In the genomic region with DNA sequence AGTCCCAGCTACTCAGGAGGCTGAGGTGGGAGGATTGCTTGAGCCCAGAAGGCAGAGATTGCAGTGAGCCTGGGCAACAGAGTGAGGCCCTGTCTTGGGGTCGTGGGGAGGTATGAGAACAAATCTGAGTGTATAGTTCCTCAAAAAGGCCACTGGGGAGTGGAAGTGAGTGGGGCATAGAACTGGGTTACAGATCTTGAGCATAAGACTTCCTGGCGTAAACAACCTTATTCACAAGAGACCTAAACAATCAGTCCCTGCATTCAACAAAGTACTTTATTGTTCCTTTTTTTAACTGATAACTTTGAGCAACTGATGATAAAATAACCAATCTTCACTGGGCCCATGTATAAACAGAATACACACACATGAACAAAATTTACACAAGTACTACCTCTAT, we compare ENCODE assay signal across 24 cellular contexts.
DNase-seq lines count a peak whose midpoint lies in the region; ATAC-seq and TF ChIP-seq lines count a peak whose summit lies in the region.
"Had no signal": no experiment of that assay in that cellular context is flagged by ENCODE, and none has a peak within 500 bp of the region (broad histone marks: within the 10 kb centered on the region; RNA-seq: fewer than 3 reads in every experiment).

No MANE protein-coding gene starts in this region.

- CTCF ChIA-PET in OCI-LY7 (lab: Charles Lee; ENCODE audit: unreplicated experiment) = no interaction called here
- CTCF ChIA-PET in Caco-2 (lab: Charles Lee) = no interaction called here

- H3K9me3 Mint-ChIP-seq in Caco-2 (ENCODE audit: unreplicated experiment) = no peaks in the 10 kb centered on the region
- H3K9me3 Mint-ChIP-seq: natural killer cell treated with Interleukin-12 subunit alpha and Interleukin-12 subunit beta and Interleukin-15 and Interleukin-18, amount 100 ng/mL, for 72 hours had no signal

- no peak for ATAC-seq in left ventricle myocardium superior
- ATAC-seq: heart right ventricle; left lobe of liver; natural killer cell treated with Interleukin-12 subunit alpha and Interleukin-12 subunit beta and Interleukin-15 and Interleukin-18, amount 100 ng/mL, for 72 hours had no signal

- 88% methylated on average over 2 of the region's 2 CpGs for WGBS in suprapubic skin

- H3K27me3 ChIP-seq in suprapubic skin (no peaks in the 10 kb centered on the region), Caco-2 (replicated peaks; ENCODE audit: control insufficient read depth, insufficient read depth, low read length) (no peaks in the 10 kb centered on the region)
- H3K27me3 ChIP-seq: cardiac muscle cell, heart right ventricle, MG63, ovary, right atrium auricular region, uterus had no signal

- no peak overlapping the region for H3K4me3 ChIP-seq in OCI-LY7 (ENCODE audit: low read depth, low read length, poor library complexity, severe bottlenecking)
- no peak overlapping the region for H3K4me3 ChIP-seq in suprapubic skin
- no peak overlapping the region for H3K4me3 ChIP-seq in Caco-2 (ENCODE audit: low read depth, low read length)
- H3K4me3 ChIP-seq: cardiac muscle cell, heart right ventricle, MG63, ovary, right atrium auricular region, uterus had no signal

- H3K4me1 Mint-ChIP-seq in Caco-2 (ENCODE audit: low read depth, unreplicated experiment) = no peaks in the 10 kb centered on the region

- H2AFZ ChIP-seq in OCI-LY7 (ENCODE audit: low read length) = no peak overlapping the region

- H3K36me3 Mint-ChIP-seq in Caco-2 (ENCODE audit: insufficient read depth, unreplicated experiment) = peaks cover 6% of the 10 kb centered on the region
- H3K36me3 Mint-ChIP-seq: natural killer cell treated with Interleukin-12 subunit alpha and Interleukin-12 subunit beta and Interleukin-15 and Interleukin-18, amount 100 ng/mL, for 72 hours had no signal

- no peak for TF ChIP-seq EP300 in suprapubic skin (IDR thresholded peaks at IDR 0.05)

- H3K36me3 ChIP-seq in OCI-LY7 (ENCODE audit: insufficient read depth, low read length) = no peaks in the 10 kb centered on the region
- H3K36me3 ChIP-seq in suprapubic skin = no peaks in the 10 kb centered on the region
- no peaks in the 10 kb centered on the region for H3K36me3 ChIP-seq in Caco-2 (ENCODE audit: control insufficient read depth, insufficient read depth, low read length)
- H3K36me3 ChIP-seq: cardiac muscle cell, heart right ventricle, MG63, ovary, right atrium auricular region, uterus had no signal

- H3K4me1 ChIP-seq in OCI-LY7 (ENCODE audit: insufficient read depth, low read length, poor library complexity, severe bottlenecking) (peaks cover 21% of the 10 kb centered on the region), suprapubic skin (peaks cover 19% of the 10 kb centered on the region), Caco-2 (peaks cover 7% of the 10 kb centered on the region; the same call in 1 of the 2 replicates)
- H3K4me1 ChIP-seq: heart right ventricle, right atrium auricular region, uterus had no signal

- 0 out of 2 replicates have a peak overlapping the region, but pooled peaks have one; percentile 3 for H3K4me2 ChIP-seq in OCI-LY7 (ENCODE audit: low read length)

- no peaks in the 10 kb centered on the region for H3K9me2 ChIP-seq in OCI-LY7 (ENCODE audit: insufficient read depth, low read length)

- no peak for TF ChIP-seq POLR2A in suprapubic skin (IDR thresholded peaks at IDR 0.05)

- no TSS peak for BruUV-seq in OCI-LY7 (replicated peaks; lab: Mats Ljungman, UMichigan)
- BruUV-seq in Caco-2 (replicated peaks; lab: Mats Ljungman, UMichigan) = no TSS peak

- no peak overlapping the region for H3K27ac Mint-ChIP-seq in Caco-2 (ENCODE audit: unreplicated experiment)
- H3K27ac Mint-ChIP-seq: natural killer cell treated with Interleukin-12 subunit alpha and Interleukin-12 subunit beta and Interleukin-15 and Interleukin-18, amount 100 ng/mL, for 72 hours had no signal

- DNase-seq in OCI-LY7 (ENCODE audit: low spot score) (peak; percentile 42), germinal center (ENCODE audit: low spot score) (peak; percentile 60), suprapubic skin (ENCODE audit: low spot score in 2 of 2) (no peak), Caco-2 (no peak), left ventricle myocardium superior (no peak)
- DNase-seq in stimulated activated CD4-positive, alpha-beta T cell treated with anti-CD3 and anti-CD28 coated beads, Interleukin-4, amount 100 ng/mL, for 4 hours = no peak
- DNase-seq: activated CD4-positive, alpha-beta T cell treated with anti-CD3 and anti-CD28 coated beads for 4 hours; activated naive CD4-positive, alpha-beta T cell treated with Interleukin-2 at 50 U/mL for 16 hours; activated T-cell treated with anti-CD3 and anti-CD28 coated beads, Interleukin-2, amount 50 U/mL, for 48 hours; HCEC 1CT; heart right ventricle; IMR-90; MG63; NCI-H1694; NCI-H2171 treated with DMSO at 0.1 percent for 48 hours; NCI-H526 treated with DMSO at 0.1 percent for 48 hours; ovary; Right ventricle myocardium superior; uterus had no signal

- no peaks in the 10 kb centered on the region for H3K79me2 ChIP-seq in OCI-LY7 (ENCODE audit: insufficient read depth, low read depth, low read length)

- H3K27ac ChIP-seq in OCI-LY7 (ENCODE audit: low read depth, low read length, poor library complexity, severe bottlenecking) (no peak overlapping the region), suprapubic skin (peak overlapping the region; percentile 5)
- H3K27ac ChIP-seq: cardiac muscle cell, heart right ventricle, ovary, right atrium auricular region, uterus had no signal

- no peaks in the 10 kb centered on the region for H3K27me3 Mint-ChIP-seq in Caco-2 (ENCODE audit: insufficient read depth, unreplicated experiment)
- H3K27me3 Mint-ChIP-seq: natural killer cell treated with Interleukin-12 subunit alpha and Interleukin-12 subunit beta and Interleukin-15 and Interleukin-18, amount 100 ng/mL, for 72 hours had no signal

- H3K9me3 ChIP-seq in OCI-LY7 (ENCODE audit: low read length) = no peaks in the 10 kb centered on the region
- H3K9me3 ChIP-seq in suprapubic skin = no peaks in the 10 kb centered on the region
- no peaks in the 10 kb centered on the region for H3K9me3 ChIP-seq in Caco-2
- H3K9me3 ChIP-seq: heart right ventricle, MG63, ovary, right atrium auricular region, uterus had no signal

- H3K4me3 Mint-ChIP-seq in Caco-2 (ENCODE audit: unreplicated experiment) = no peak overlapping the region
- H3K4me3 Mint-ChIP-seq: natural killer cell treated with Interleukin-12 subunit alpha and Interleukin-12 subunit beta and Interleukin-15 and Interleukin-18, amount 100 ng/mL, for 72 hours had no signal

- intact Hi-C loops in OCI-LY7 (cut with micrococcal nuclease; ENCODE audit: unreplicated experiment) (no loop called here), Caco-2 (cut with micrococcal nuclease; ENCODE audit: unreplicated experiment) (no loop called here), left ventricle myocardium superior (cut with micrococcal nuclease) (no loop called here)

- POLR2A ChIA-PET in OCI-LY7 (lab: Charles Lee) (no interaction called here), Caco-2 (lab: Charles Lee) (no interaction called here)

- H4K20me1 ChIP-seq in OCI-LY7 (ENCODE audit: insufficient read depth, low read length) = no peaks in the 10 kb centered on the region

- TF ChIP-seq CTCF in GM12873 (IDR thresholded peaks at IDR 0.05; ENCODE audit: insufficient read depth, low read depth, low read length, missing control alignments) (peak; percentile 34), OCI-LY7 (conservative IDR thresholded peaks at IDR 0.05; ENCODE audit: low read length) (0 out of 2 replicates have a peak, but pooled peaks have one; percentile 23), suprapubic skin (IDR thresholded peaks at IDR 0.05) (no peak), Caco-2 (IDR thresholded peaks at IDR 0.05; ENCODE audit: insufficient read depth in 1 of 2, low read depth in 1 of 2, low read length in 1 of 2, severe bottlenecking in 1 of 2, unreplicated experiment in 1 of 2) (no peak)

Comparison
In these comparisons a context has a peak if more than half of its experiments do, and no peak if none do; other contexts are left out.
1. CTCF ChIP-seq: peak in GM12873 (single experiment) and OCI-LY7 (single experiment); none in suprapubic skin (0 of 2) and Caco-2 (0 of 2).
2. DNase-seq: peak in OCI-LY7 (single experiment) and germinal center (single experiment); none in suprapubic skin (0 of 2), Caco-2 (0 of 2), left ventricle myocardium superior (single experiment) and stimulated activated CD4-positive, alpha-beta T cell treated with anti-CD3 and anti-CD28 coated beads, Interleukin-4, amount 100 ng/mL, for 4 hours (0 of 2).